In genomic region chr1:154501423-154502065, GRCh38 we compare ENCODE assay signal across 9 cellular contexts. TPM values are rescaled to one million over a fixed set of nuclear protein-coding genes. Genes with fewer than 3 reads are reported as not detected.
DNase-seq lines count a peak whose midpoint lies in the region; ATAC-seq and TF ChIP-seq lines count a peak whose summit lies in the region.
"Had no signal": no experiment of that assay in that cellular context is flagged by ENCODE, and none has a peak within 500 bp of the region (broad histone marks: within the 10 kb centered on the region; RNA-seq: fewer than 3 reads in every experiment).

No MANE protein-coding gene starts in this region.

- H3K36me3 ChIP-seq in iPS DF 6.9 (ENCODE audit: control insufficient read depth, insufficient read depth, low read length): no peaks in the 10 kb centered on the region
- H3K36me3 ChIP-seq in rectal smooth muscle tissue (ENCODE audit: control insufficient read depth, insufficient read depth, low read length): no peaks in the 10 kb centered on the region

- H3K4me3 ChIP-seq in iPS DF 6.9 (ENCODE audit: low read length) (peak overlapping the region; percentile 18; the same call in 1 of the 2 replicates), rectal smooth muscle tissue (ENCODE audit: low read length) (peak overlapping the region; percentile 40)

- H3K4me1 Mint-ChIP-seq in activated B cell treated with CpG ODN at 0.5 μM for 24 hours: peaks cover 19% of the 10 kb centered on the region

- H3K36me3 Mint-ChIP-seq in activated B cell treated with CpG ODN at 0.5 μM for 24 hours (ENCODE audit: low read depth): no peaks in the 10 kb centered on the region

- no peaks in the 10 kb centered on the region for H3K9me3 ChIP-seq in iPS DF 6.9 (ENCODE audit: control insufficient read depth, insufficient read depth, low read length)

- TF ChIP-seq CTCF in activated B cell treated with CpG ODN at 0.5 μM for 24 hours (IDR thresholded peaks at IDR 0.05): no peak

- no peak overlapping the region for H3K9ac ChIP-seq in rectal smooth muscle tissue (ENCODE audit: low read length)

- ATAC-seq in activated B cell treated with CpG ODN at 0.5 μM for 24 hours (ENCODE audit: low read depth) (peak; percentile 35), GM21360 (IDR thresholded peaks at IDR 0.05; ENCODE audit: unreplicated experiment) (no peak), HG02763 (IDR thresholded peaks at IDR 0.05; ENCODE audit: unreplicated experiment) (no peak)

- peak; percentile 41 for DNase-seq in GM03348 (ENCODE audit: low spot score)
- peak; percentile 34 for DNase-seq in activated B cell treated with CpG ODN at 0.5 μM for 24 hours
- DNase-seq in iPS DF 6.9 (ENCODE audit: low read depth, low spot score): no peak
- no peak for DNase-seq in hippocampal formation (lab: John Stamatoyannopoulos, UW)
- no peak for DNase-seq in SKM-1 (lab: John Stamatoyannopoulos, UW; ENCODE audit: unreplicated experiment)

- no peak overlapping the region for H3K27ac ChIP-seq in iPS DF 6.9 (ENCODE audit: low read length)
- no peak overlapping the region for H3K27ac ChIP-seq in rectal smooth muscle tissue (ENCODE audit: low read depth, low read length)

- POLR2A ChIA-PET in activated B cell treated with CpG ODN at 0.5 μM for 24 hours (lab: Charles Lee): interaction anchor here (1.3 kb wide), 1 partner anchor 9 kb away, joined by 5 read pairs; no protein-coding TSS in a partner anchor

- H3K4me3 Mint-ChIP-seq in activated B cell treated with CpG ODN at 0.5 μM for 24 hours: peak overlapping the region; percentile 44

- H3K27me3 ChIP-seq in iPS DF 6.9 (ENCODE audit: control insufficient read depth, insufficient read depth, low read length) (peaks cover 39% of the 10 kb centered on the region), rectal smooth muscle tissue (ENCODE audit: control insufficient read depth, insufficient read depth, low read length) (peaks cover 7% of the 10 kb centered on the region)

- H3K4me1 ChIP-seq in iPS DF 6.9 (ENCODE audit: control insufficient read depth, insufficient read depth, low read length) (no peaks in the 10 kb centered on the region; the same call in 1 of the 2 replicates), rectal smooth muscle tissue (ENCODE audit: control insufficient read depth, insufficient read depth, low read length) (no peaks in the 10 kb centered on the region)

- peaks cover 28% of the 10 kb centered on the region for H3K27me3 Mint-ChIP-seq in activated B cell treated with CpG ODN at 0.5 μM for 24 hours

- CTCF ChIA-PET in activated B cell treated with CpG ODN at 0.5 μM for 24 hours (lab: Charles Lee): no interaction called here

- no peak overlapping the region for H3K27ac Mint-ChIP-seq in activated B cell treated with CpG ODN at 0.5 μM for 24 hours

- intact Hi-C loops in activated B cell treated with CpG ODN at 0.5 μM for 24 hours (cut with micrococcal nuclease): no loop called here

- WGBS in iPS DF 6.9 (ENCODE audit: insufficient coverage, insufficient read length): no CpG with 5 or more reads among the region's 54 CpGs

- H3K9me3 Mint-ChIP-seq in activated B cell treated with CpG ODN at 0.5 μM for 24 hours: peaks cover 2% of the 10 kb centered on the region

RNA-seq across cellular contexts. Expression of gene TDRD10, which starts 0.5 kb away (rescaled TPM):
- not detected in 2 replicates for total RNA-seq in activated B cell treated with CpG ODN at 0.5 μM for 24 hours
- total RNA-seq: NCI-H460 had no signal

RNA-seq across cellular contexts. Expression of gene SHE, which starts 0.7 kb away (rescaled TPM):
- 0.04 TPM in 1 of 2 replicates, not detected in the other for total RNA-seq in activated B cell treated with CpG ODN at 0.5 μM for 24 hours

RNA-seq across cellular contexts. Expression of gene UBE2Q1, which starts 56.9 kb away (rescaled TPM):
- 96.5 and 104 TPM in 2 replicates for total RNA-seq in activated B cell treated with CpG ODN at 0.5 μM for 24 hours

Comparison
In these comparisons a context has a peak if more than half of its experiments do, and no peak if none do; other contexts are left out.
1. DNase-seq: peak in GM03348 (single experiment) and activated B cell treated with CpG ODN at 0.5 μM for 24 hours (single experiment); none in iPS DF 6.9 (single experiment), hippocampal formation (0 of 2) and SKM-1 (single experiment).